8 cellular contexts compared by ENCODE assay signal in genomic region chr13:26558074-26558805, GRCh38. TPM values are rescaled to one million over a fixed set of nuclear protein-coding genes. Genes with fewer than 3 reads are reported as not detected.
DNase-seq lines count a peak whose midpoint lies in the region; ATAC-seq and TF ChIP-seq lines count a peak whose summit lies in the region.

No MANE protein-coding gene starts in this region.

- no peak overlapping the region for H3K27ac ChIP-seq in CD4-positive, alpha-beta memory T cell (ENCODE audit: low read depth, low read length)
- H3K27ac ChIP-seq in iPS-18a (ENCODE audit: low read length) (no peak overlapping the region), spleen (peak overlapping the region in 5 of 8 donors; percentile 52 to 72 (median 67))

- H3K27me3 ChIP-seq in CD4-positive, alpha-beta memory T cell (ENCODE audit: insufficient read depth, low read length), result peaks cover 22% of the 10 kb centered on the region
- H3K27me3 ChIP-seq in iPS-18a (ENCODE audit: control insufficient read depth, insufficient read depth, low read length), result peaks cover 23% of the 10 kb centered on the region
- H3K27me3 ChIP-seq in spleen (replicated peaks in 1 of 7), result peaks cover 0 to 62% (median 8%) of the 10 kb centered on the region in 7 donors

- peak; percentile 18 for ATAC-seq in HG02642 (IDR thresholded peaks at IDR 0.05; ENCODE audit: poor library complexity, unreplicated experiment)
- ATAC-seq in activated naive CD8-positive, alpha-beta T cell treated with anti-CD3 and anti-CD28 coated beads, Interleukin-2, amount 10 ng/mL, durations not matched to agents 7 days and 5 days (ENCODE audit: low read depth), result no peak
- ATAC-seq in GM21381 (IDR thresholded peaks at IDR 0.05; ENCODE audit: unreplicated experiment), result no peak

- DNase-seq in CD4-positive, alpha-beta memory T cell, result no peak
- DNase-seq in activated naive CD8-positive, alpha-beta T cell treated with anti-CD3 and anti-CD28 coated beads, Interleukin-2, amount 10 ng/mL, durations not matched to agents 7 days and 5 days, result peak; percentile 31
- DNase-seq in spleen (peak; percentile 78), HuH-7 (ENCODE audit: low spot score) (no peak), epidermal melanocyte (ENCODE audit: insufficient read length, low spot score) (no peak)

- intact Hi-C loops in CD4-positive, alpha-beta memory T cell (cut with micrococcal nuclease), result no loop called here
- intact Hi-C loops in spleen (cut with DNase I; ENCODE audit: low total_unique reads), result no loop called here

- TF ChIP-seq CTCF in spleen (IDR thresholded peaks at IDR 0.05 in 8 of 11, conservative IDR thresholded peaks at IDR 0.05 in 3 of 11), result no peak

- CTCF ChIA-PET in CD4-positive, alpha-beta memory T cell (lab: Charles Lee; ENCODE audit: partially characterized antibody), result no interaction called here

- no peak overlapping the region for H3K4me3 ChIP-seq in CD4-positive, alpha-beta memory T cell (ENCODE audit: low read length in 2 of 2)
- H3K4me3 ChIP-seq in iPS-18a (ENCODE audit: low read length) (peak overlapping the region; percentile 75), spleen (peak overlapping the region; percentile 50 to 84 (median 60))

- POLR2A ChIA-PET in CD4-positive, alpha-beta memory T cell (lab: Charles Lee; ENCODE audit: partially characterized antibody), result no interaction called here
- POLR2A ChIA-PET in activated naive CD8-positive, alpha-beta T cell treated with anti-CD3 and anti-CD28 coated beads, Interleukin-2, amount 10 ng/mL, durations not matched to agents 7 days and 5 days (lab: Charles Lee), result no interaction called here

- H3K4me1 Mint-ChIP-seq in CD4-positive, alpha-beta memory T cell, result peaks cover 7 to 17% (median 13%) of the 10 kb centered on the region in 4 donors
- H3K4me1 Mint-ChIP-seq in activated naive CD8-positive, alpha-beta T cell treated with anti-CD3 and anti-CD28 coated beads, Interleukin-2, amount 10 ng/mL, durations not matched to agents 7 days and 5 days, result peaks cover 2% of the 10 kb centered on the region

- no peak overlapping the region for H3K27ac Mint-ChIP-seq in CD4-positive, alpha-beta memory T cell
- no peak overlapping the region for H3K27ac Mint-ChIP-seq in activated naive CD8-positive, alpha-beta T cell treated with anti-CD3 and anti-CD28 coated beads, Interleukin-2, amount 10 ng/mL, durations not matched to agents 7 days and 5 days

- H3K36me3 Mint-ChIP-seq in CD4-positive, alpha-beta memory T cell, result no peaks in the 10 kb centered on the region
- no peaks in the 10 kb centered on the region for H3K36me3 Mint-ChIP-seq in activated naive CD8-positive, alpha-beta T cell treated with anti-CD3 and anti-CD28 coated beads, Interleukin-2, amount 10 ng/mL, durations not matched to agents 7 days and 5 days

- no peak for TF ChIP-seq POLR2A in spleen (IDR thresholded peaks at IDR 0.05)

- peaks cover 9% of the 10 kb centered on the region for H3K4me1 ChIP-seq in CD4-positive, alpha-beta memory T cell (ENCODE audit: insufficient read depth, low read length)
- H3K4me1 ChIP-seq in iPS-18a (ENCODE audit: control insufficient read depth, low read depth, low read length) (peaks cover 26% of the 10 kb centered on the region), spleen (peaks cover 0 to 23% (median 16%) of the 10 kb centered on the region in 6 donors)

- WGBS in spleen, 5 donors, result 3 to 8% (median 4%) methylated on average over 17 to 73 of the region's 73 CpGs

- H3K36me3 ChIP-seq in CD4-positive, alpha-beta memory T cell (ENCODE audit: insufficient read depth, low read length), result no peaks in the 10 kb centered on the region
- H3K36me3 ChIP-seq in iPS-18a (ENCODE audit: control insufficient read depth, low read depth, low read length) (no peaks in the 10 kb centered on the region), spleen (no peaks in the 10 kb centered on the region)

- H3K4me3 Mint-ChIP-seq in CD4-positive, alpha-beta memory T cell, result peak overlapping the region; percentile 25 to 81 (median 66)
- peak overlapping the region; percentile 47 for H3K4me3 Mint-ChIP-seq in activated naive CD8-positive, alpha-beta T cell treated with anti-CD3 and anti-CD28 coated beads, Interleukin-2, amount 10 ng/mL, durations not matched to agents 7 days and 5 days

- no peaks in the 10 kb centered on the region for H3K9me3 ChIP-seq in CD4-positive, alpha-beta memory T cell (ENCODE audit: control insufficient read depth in 1 of 2, low read length in 2 of 2)
- no peaks in the 10 kb centered on the region for H3K9me3 ChIP-seq in iPS-18a (ENCODE audit: control insufficient read depth, low read depth, low read length)
- H3K9me3 ChIP-seq in spleen, result peaks cover 0 to 4% (median 0%) of the 10 kb centered on the region in 8 donors

- peaks cover 0 to 7% (median 0%) of the 10 kb centered on the region in 8 donors for H3K9me3 Mint-ChIP-seq in CD4-positive, alpha-beta memory T cell
- no peaks in the 10 kb centered on the region for H3K9me3 Mint-ChIP-seq in activated naive CD8-positive, alpha-beta T cell treated with anti-CD3 and anti-CD28 coated beads, Interleukin-2, amount 10 ng/mL, durations not matched to agents 7 days and 5 days

- peak overlapping the region; percentile 64 for H3K9ac ChIP-seq in iPS-18a (ENCODE audit: low read length)

- peaks cover 35 to 41% of the 10 kb centered on the region in 2 donors for H3K27me3 Mint-ChIP-seq in CD4-positive, alpha-beta memory T cell
- H3K27me3 Mint-ChIP-seq in activated naive CD8-positive, alpha-beta T cell treated with anti-CD3 and anti-CD28 coated beads, Interleukin-2, amount 10 ng/mL, durations not matched to agents 7 days and 5 days, result peaks cover 45% of the 10 kb centered on the region

RNA-seq across cellular contexts. Expression of gene WASF3, which starts 0.8 kb away (rescaled TPM):
- total RNA-seq in CD4-positive, alpha-beta memory T cell, result not detected
- not detected for polyA plus RNA-seq in CD4-positive, alpha-beta memory T cell
- not detected for total RNA-seq in activated naive CD8-positive, alpha-beta T cell treated with anti-CD3 and anti-CD28 coated beads, Interleukin-2, amount 10 ng/mL, durations not matched to agents 7 days and 5 days
- 10 to 100 TPM in 4 of 7 donors, 1 to 10 TPM in 3; 7.4 to 16.4 (median 11.4) TPM for total RNA-seq in spleen
- polyA plus RNA-seq in spleen, result 1 to 10 TPM; 1.7 to 3.3 (median 1.7) TPM

Comparison
In these comparisons a context has a peak if more than half of its experiments do, and no peak if none do; other contexts are left out.
1. DNase-seq: peak in activated naive CD8-positive, alpha-beta T cell treated with anti-CD3 and anti-CD28 coated beads, Interleukin-2, amount 10 ng/mL, durations not matched to agents 7 days and 5 days (single experiment) and spleen (single experiment); none in CD4-positive, alpha-beta memory T cell (0 of 5), HuH-7 (single experiment) and epidermal melanocyte (single experiment).
2. H3K27ac ChIP-seq: peak in spleen (5 of 8); none in CD4-positive, alpha-beta memory T cell (single experiment) and iPS-18a (single experiment).
3. H3K4me3 ChIP-seq: peak in iPS-18a (single experiment) and spleen (8 of 8); none in CD4-positive, alpha-beta memory T cell (0 of 2).
4. RNA of gene WASF3, which starts 0.8 kb away (total RNA-seq): 7.4 to 16.4 TPM in spleen; not detected in activated naive CD8-positive, alpha-beta T cell treated with anti-CD3 and anti-CD28 coated beads, Interleukin-2, amount 10 ng/mL, durations not matched to agents 7 days and 5 days and not detected in CD4-positive, alpha-beta memory T cell; every median in the first group is over 4 times any median in the second.